In the genomic region with DNA sequence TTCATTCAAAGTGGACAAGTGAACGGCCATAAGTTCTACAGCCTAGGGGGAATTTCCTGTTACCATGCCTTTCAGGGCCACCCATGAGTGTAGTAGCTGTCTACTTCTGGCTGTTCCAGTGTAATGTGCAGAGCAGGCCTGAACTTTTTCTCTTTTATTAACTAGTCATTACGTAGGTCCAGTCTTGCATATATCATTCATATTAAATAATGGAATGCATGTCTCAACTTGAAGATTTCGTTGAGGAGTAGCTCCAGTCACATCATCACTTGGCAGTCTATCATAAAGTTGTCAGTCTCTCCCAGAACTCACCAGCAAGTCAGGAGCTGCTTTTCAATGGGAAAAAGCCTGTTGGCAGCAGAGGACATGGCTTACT, we compare ENCODE assay signal across 26 cellular contexts. TPM values are rescaled to one million over a fixed set of nuclear protein-coding genes. Genes with fewer than 3 reads are reported as not detected.
"Had no signal": no experiment of that assay in that cellular context is flagged by ENCODE, and none has a peak within 500 bp of the region (broad histone marks: within the 10 kb centered on the region; RNA-seq: fewer than 3 reads in every experiment).

No MANE protein-coding gene starts in this region.

- H3K27me3 Mint-ChIP-seq: activated B cell treated with CpG ODN at 0.5 μM for 24 hours; stimulated activated memory B cell treated with anti-CD40 and anti-IgM and Interleukin-4, amounts not matched to agents 10 μg/mL and 1 μg/mL and 100 μg/mL, for 72 hours had no signal

- FAIRE-seq: endometrium, islet of Langerhans, small intestine had no signal

- H3K4me3 ChIP-seq: cardiac muscle cell, esophagus muscularis mucosa, gastroesophageal sphincter, heart left ventricle, lower lobe of right lung, stomach, uterus had no signal

- H3K4me3 Mint-ChIP-seq: activated B cell treated with CpG ODN at 0.5 μM for 24 hours; activated CD4-positive, alpha-beta T cell treated with anti-CD3 and anti-CD28 coated beads for 36 hours; activated naive CD8-positive, alpha-beta T cell treated with anti-CD3 and anti-CD28 coated beads for 36 hours; activated T-cell treated with anti-CD3 and anti-CD28 coated beads, Interleukin-2, amount 50 U/mL, for 4 hours; naive B cell; stimulated activated memory B cell treated with anti-CD40 and anti-IgM and Interleukin-4, amounts not matched to agents 10 μg/mL and 1 μg/mL and 100 μg/mL, for 72 hours; T-helper 1 cell treated with Interleukin-12 subunit alpha and Interleukin-12 subunit beta and Interleukin-4 antibody, amounts not matched to agents 30 μg/mL and 1 μg/mL, for 36 hours had no signal

- H3K4me1 ChIP-seq: uterus had no signal

- ATAC-seq: activated CD4-positive, alpha-beta T cell treated with anti-CD3 and anti-CD28 coated beads for 36 hours; activated T-cell treated with anti-CD3 and anti-CD28 coated beads, Interleukin-2, amount 50 U/mL, for 4 hours; gastroesophageal sphincter; left colon; lower lobe of right lung; sciatic nerve; stimulated activated memory B cell treated with anti-CD40 and anti-IgM and Interleukin-4, amounts not matched to agents 10 μg/mL and 1 μg/mL and 100 μg/mL, for 72 hours had no signal

- H3K27ac ChIP-seq: cardiac muscle cell, gastroesophageal sphincter, lower lobe of right lung, stomach, uterus had no signal

- H3K9me3 ChIP-seq: esophagus muscularis mucosa, gastroesophageal sphincter, heart left ventricle, lower lobe of right lung, stomach, uterus had no signal

- H3K36me3 Mint-ChIP-seq: activated naive CD8-positive, alpha-beta T cell treated with anti-CD3 and anti-CD28 coated beads for 36 hours; naive B cell; stimulated activated memory B cell treated with anti-CD40 and anti-IgM and Interleukin-4, amounts not matched to agents 10 μg/mL and 1 μg/mL and 100 μg/mL, for 72 hours had no signal

- H3K9me3 Mint-ChIP-seq: activated B cell treated with CpG ODN at 0.5 μM for 24 hours; activated naive CD8-positive, alpha-beta T cell treated with anti-CD3 and anti-CD28 coated beads for 36 hours; activated T-cell treated with anti-CD3 and anti-CD28 coated beads, Interleukin-2, amount 50 U/mL, for 4 hours; naive B cell; stimulated activated memory B cell treated with anti-CD40 and anti-IgM and Interleukin-4, amounts not matched to agents 10 μg/mL and 1 μg/mL and 100 μg/mL, for 72 hours; T-helper 1 cell treated with Interleukin-12 subunit alpha and Interleukin-12 subunit beta and Interleukin-4 antibody, amounts not matched to agents 30 μg/mL and 1 μg/mL, for 36 hours had no signal

- H3K27me3 ChIP-seq: cardiac muscle cell, esophagus muscularis mucosa, gastroesophageal sphincter, heart left ventricle, stomach, uterus had no signal

- H3K27ac Mint-ChIP-seq: activated B cell treated with CpG ODN at 0.5 μM for 24 hours; activated CD4-positive, alpha-beta T cell treated with anti-CD3 and anti-CD28 coated beads for 36 hours; activated naive CD8-positive, alpha-beta T cell treated with anti-CD3 and anti-CD28 coated beads for 36 hours; naive B cell; stimulated activated memory B cell treated with anti-CD40 and anti-IgM and Interleukin-4, amounts not matched to agents 10 μg/mL and 1 μg/mL and 100 μg/mL, for 72 hours; T-helper 1 cell treated with Interleukin-12 subunit alpha and Interleukin-12 subunit beta and Interleukin-4 antibody, amounts not matched to agents 30 μg/mL and 1 μg/mL, for 36 hours had no signal

- H3K36me3 ChIP-seq: cardiac muscle cell, esophagus muscularis mucosa, gastroesophageal sphincter, heart left ventricle, lower lobe of right lung, stomach, uterus had no signal

- H3K4me1 Mint-ChIP-seq: activated B cell treated with CpG ODN at 0.5 μM for 24 hours; activated CD4-positive, alpha-beta T cell treated with anti-CD3 and anti-CD28 coated beads for 36 hours; naive B cell; stimulated activated memory B cell treated with anti-CD40 and anti-IgM and Interleukin-4, amounts not matched to agents 10 μg/mL and 1 μg/mL and 100 μg/mL, for 72 hours had no signal

- DNase-seq: activated B cell treated with CpG ODN at 0.5 μM for 24 hours; activated CD4-positive, alpha-beta T cell treated with anti-CD3 and anti-CD28 coated beads for 36 hours; activated CD4-positive, alpha-beta T cell treated with anti-CD3 and anti-CD28 coated beads, Interleukin-2, amount 50 U/mL, for 48 hours; activated CD8-positive, alpha-beta memory T cell treated with anti-CD3 and anti-CD28 coated beads, Interleukin-2, amount 50 U/mL, for 48 hours; activated naive CD4-positive, alpha-beta T cell treated with Interleukin-2 at 50 U/mL for 16 hours; activated naive CD8-positive, alpha-beta T cell treated with anti-CD3 and anti-CD28 coated beads for 36 hours; activated T-cell treated with anti-CD3 and anti-CD28 coated beads, Interleukin-2, amount 50 U/mL, for 4 hours; amniotic stem cell; heart left ventricle; left colon; lower lobe of right lung; naive B cell; nucleus accumbens; small intestine; stimulated activated CD4-positive, alpha-beta T cell treated with anti-CD3 and anti-CD28 coated beads, Interleukin-15, amount 100 ng/mL, for 24 hours; stomach; trophoblast cell; uterus had no signal

RNA-seq across cellular contexts. Expression of a gene that starts 12.0 kb away (rescaled TPM):
- total RNA-seq: activated B cell treated with CpG ODN at 0.5 μM for 24 hours had no signal
- polyA plus RNA-seq: cardiac muscle cell had no signal
